8 cellular contexts compared by ENCODE assay signal in genomic region chr2:38720613-38721241, GRCh38. TPM values are rescaled to one million over a fixed set of nuclear protein-coding genes. Genes with fewer than 3 reads are reported as not detected.
A peak's percentile ranks its signal among the peaks of the same experiment; 100 is the strongest.
DNase-seq lines count a peak whose midpoint lies in the region; ATAC-seq and TF ChIP-seq lines count a peak whose summit lies in the region.

No MANE protein-coding gene starts in this region.

- H2BK12ac ChIP-seq in neuronal stem cell (ENCODE audit: low read length) = no peak overlapping the region

- no CpG with 5 or more reads among the region's 4 CpGs for WGBS in neuronal stem cell (ENCODE audit: extremely low coverage in 2 of 2, insufficient read length in 2 of 2, insufficient replicate concordance in 1 of 2), 2 donors

- H3K27ac ChIP-seq in neuronal stem cell (replicated peaks; ENCODE audit: low read length) = no peak overlapping the region

- no peak overlapping the region for H3K18ac ChIP-seq in neuronal stem cell (ENCODE audit: low read length)

- H3K27me3 ChIP-seq in neuronal stem cell (ENCODE audit: control insufficient read depth in 3 of 3, insufficient read depth in 3 of 3, low read depth in 1 of 3, low read length in 3 of 3) = no peaks in the 10 kb centered on the region

- H3K79me1 ChIP-seq in neuronal stem cell (ENCODE audit: low read depth, low read length) = no peaks in the 10 kb centered on the region

- H3K23ac ChIP-seq in neuronal stem cell (ENCODE audit: low read depth, low read length, poor library complexity) = no peak overlapping the region

- no peak overlapping the region for H2BK120ac ChIP-seq in neuronal stem cell (ENCODE audit: low read depth, low read length)

- intact Hi-C loops in left cardiac atrium (cut with DNase I) = loop anchor here in 1 of 2 donors (5.0 kb wide), 1 partner anchor 53 kb away; the partner anchor contains the start of gene GALM

- peak overlapping the region; percentile 51 for H3K4me3 Mint-ChIP-seq in HFFc6
- H3K4me3 Mint-ChIP-seq in activated naive CD8-positive, alpha-beta T cell = peak overlapping the region; percentile 68

- H3K27ac Mint-ChIP-seq in HFFc6 = peak overlapping the region; percentile 94
- H3K27ac Mint-ChIP-seq in activated naive CD8-positive, alpha-beta T cell = peak overlapping the region; percentile 62

- no peaks in the 10 kb centered on the region; the same call in 1 of the 2 replicates for H3K36me3 Mint-ChIP-seq in HFFc6 (ENCODE audit: low read depth)
- H3K36me3 Mint-ChIP-seq in activated naive CD8-positive, alpha-beta T cell = peaks cover 9% of the 10 kb centered on the region

- no peak overlapping the region for H3K4me2 ChIP-seq in neuronal stem cell (ENCODE audit: insufficient read depth, low read length, poor library complexity, severe bottlenecking)

- TF ChIP-seq CTCF in AG09309 (IDR thresholded peaks at IDR 0.05; ENCODE audit: control insufficient read depth, insufficient read depth, low read depth, low read length, missing control alignments) = no peak
- no peak for TF ChIP-seq CTCF in HFFc6 (IDR thresholded peaks at IDR 0.05)

- peaks cover 1% of the 10 kb centered on the region; the same call in 1 of the 2 replicates for H3K27me3 Mint-ChIP-seq in HFFc6 (ENCODE audit: insufficient read depth)
- H3K27me3 Mint-ChIP-seq in activated naive CD8-positive, alpha-beta T cell = no peaks in the 10 kb centered on the region

- H3K4me3 ChIP-seq in AG09309 (ENCODE audit: control insufficient read depth, low read depth, low read length) (no peak overlapping the region), neuronal stem cell (ENCODE audit: low read length in 2 of 2) (no peak overlapping the region)

- no peaks in the 10 kb centered on the region for H3K9me3 ChIP-seq in neuronal stem cell (replicated peaks in 1 of 2; ENCODE audit: control insufficient read depth in 2 of 2, insufficient read depth in 1 of 2, low read depth in 1 of 2, low read length in 2 of 2)

- peaks cover 40% of the 10 kb centered on the region for H3K4me1 Mint-ChIP-seq in HFFc6 (ENCODE audit: low read depth)
- H3K4me1 Mint-ChIP-seq in activated naive CD8-positive, alpha-beta T cell (ENCODE audit: low read depth) = peaks cover 48% of the 10 kb centered on the region

- H3K4me1 ChIP-seq in neuronal stem cell (ENCODE audit: control insufficient read depth in 2 of 2, insufficient read depth in 1 of 2, low read depth in 1 of 2, low read length in 2 of 2) = no peaks in the 10 kb centered on the region

- no peak overlapping the region for H2BK15ac ChIP-seq in neuronal stem cell (ENCODE audit: low read length)

- no peak overlapping the region for H3K14ac ChIP-seq in neuronal stem cell (ENCODE audit: low read length)

- peak; percentile 92 to 96 for ATAC-seq in left cardiac atrium

- H4K8ac ChIP-seq in neuronal stem cell (ENCODE audit: low read depth, low read length) = no peak overlapping the region

- H3K36me3 ChIP-seq in neuronal stem cell (replicated peaks in 1 of 2; ENCODE audit: control insufficient read depth in 2 of 2, insufficient read depth in 2 of 2, low read length in 2 of 2) = no peaks in the 10 kb centered on the region

- no peaks in the 10 kb centered on the region for H3K9me3 Mint-ChIP-seq in HFFc6
- peaks cover 3% of the 10 kb centered on the region for H3K9me3 Mint-ChIP-seq in activated naive CD8-positive, alpha-beta T cell (ENCODE audit: low read depth)

- no peak overlapping the region for H3K9ac ChIP-seq in neuronal stem cell (ENCODE audit: low read depth, low read length, poor library complexity)

- no peak overlapping the region for H2BK5ac ChIP-seq in neuronal stem cell (ENCODE audit: low read length)

- DNase-seq in AG09309 (ENCODE audit: low read depth) = peak; percentile 96
- DNase-seq in HFFc6 = peak; percentile 97
- peak; percentile 83 for DNase-seq in left cardiac atrium
- peak; percentile 77 for DNase-seq in superior temporal gyrus (ENCODE audit: extremely low spot score)
- DNase-seq in neuronal stem cell (ENCODE audit: low spot score) = no peak
- no peak for DNase-seq in stimulated activated naive CD4-positive, alpha-beta T cell (lab: John Stamatoyannopoulos, UW)
- DNase-seq in NCI-H187 treated with DMSO at 0.1 percent for 48 hours (lab: John Stamatoyannopoulos, UW) = no peak

- no peak overlapping the region for H3K4ac ChIP-seq in neuronal stem cell (ENCODE audit: low read length)

- H4K91ac ChIP-seq in neuronal stem cell (ENCODE audit: low read depth, low read length, poor library complexity) = no peak overlapping the region

- H2AFZ ChIP-seq in neuronal stem cell (ENCODE audit: low read length) = no peak overlapping the region

- H2AK5ac ChIP-seq in neuronal stem cell (ENCODE audit: low read depth, low read length) = no peak overlapping the region

RNA-seq across cellular contexts. Expression of gene SRSF7, which starts 30.4 kb away (rescaled TPM):
- 100 to 1,000 TPM; 120 to 153 (median 147) TPM for total RNA-seq in HFFc6 (2021; fragmentation: NEBNext Ultra II Directional; extraction: Animal tissue kit (Norgen Biotek cat#: 25700))
- 10 to 100 TPM; 57.6 to 85.8 TPM for total RNA-seq in left cardiac atrium
- polyA plus RNA-seq in neuronal stem cell (2013, experiment 1 of 2) = 341 TPM
- polyA plus RNA-seq in neuronal stem cell (2013, experiment 2 of 2) = 342 TPM

RNA-seq across cellular contexts. Expression of gene GALM, which starts 54.8 kb away (rescaled TPM):
- 10 to 100 TPM in 1 of 6 experiments, 1 to 10 TPM in 5; 6.5 to 10.1 (median 9.1) TPM for total RNA-seq in HFFc6 (2021; fragmentation: NEBNext Ultra II Directional; extraction: Animal tissue kit (Norgen Biotek cat#: 25700))
- 10 to 100 TPM in 1 of 2 donors, 1 to 10 TPM in 1; 9.2 to 16.8 TPM for total RNA-seq in left cardiac atrium
- polyA plus RNA-seq in neuronal stem cell (2013, experiment 1 of 2) = 10.8 TPM
- polyA plus RNA-seq in neuronal stem cell (2013, experiment 2 of 2) = 10.4 TPM

RNA-seq across cellular contexts. Expression of gene GEMIN6, which starts 57.3 kb away (rescaled TPM):
- 10 to 100 TPM; 17.0 to 23.2 (median 20.1) TPM for total RNA-seq in HFFc6 (2021; fragmentation: NEBNext Ultra II Directional; extraction: Animal tissue kit (Norgen Biotek cat#: 25700))
- 1 to 10 TPM; 7.3 to 8.4 TPM for total RNA-seq in left cardiac atrium
- 8.5 TPM for polyA plus RNA-seq in neuronal stem cell (2013, experiment 1 of 2)
- 9.0 TPM for polyA plus RNA-seq in neuronal stem cell (2013, experiment 2 of 2)

Comparison
In these comparisons a context has a peak if more than half of its experiments do, and no peak if none do; other contexts are left out.
1. DNase-seq: peak in AG09309 (single experiment), HFFc6 (single experiment), left cardiac atrium (single experiment) and superior temporal gyrus (single experiment); none in neuronal stem cell (single experiment), stimulated activated naive CD4-positive, alpha-beta T cell (0 of 6) and NCI-H187 treated with DMSO at 0.1 percent for 48 hours (single experiment).